In the genomic region with DNA sequence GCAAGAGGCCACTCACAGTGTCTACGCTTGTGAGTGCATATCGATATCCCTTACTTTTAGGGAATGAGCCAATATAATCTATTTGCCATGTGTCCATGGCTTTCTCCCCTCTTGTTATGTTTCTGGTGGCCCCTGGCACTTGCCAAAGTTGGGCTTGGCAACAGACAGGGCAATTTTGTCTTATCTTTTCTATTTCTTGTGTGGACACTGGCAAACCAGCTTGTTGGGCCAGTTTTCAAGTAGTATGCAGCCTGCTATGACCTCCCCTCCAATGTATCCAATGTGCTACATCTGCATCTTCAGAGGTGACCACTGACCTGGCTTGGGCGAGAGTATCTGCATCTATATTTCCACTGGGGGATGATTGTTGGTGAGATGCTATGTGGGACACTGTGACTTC, we compare ENCODE assay signal across 1 cellular context.
TF ChIP-seq lines count a peak whose summit lies in the region.

No MANE protein-coding gene starts in this region.

TF ChIP-seq in H1, 55 proteins besides CTCF, POLR2A, EP300 and RAD21:
- TF ChIP-seq CTBP2 (IDR thresholded peaks at IDR 0.05; ENCODE audit: borderline replicate concordance, insufficient read depth, insufficient read length, low read length) (no peak), ZNF274 (IDR thresholded peaks at IDR 0.05; ENCODE audit: borderline replicate concordance, extremely low read depth, low read length) (no peak), TAF1 (IDR thresholded peaks at IDR 0.05; ENCODE audit: low read depth, low read length) (no peak), JUND (IDR thresholded peaks at IDR 0.05; ENCODE audit: low read length) (no peak), GTF2F1 (IDR thresholded peaks at IDR 0.05; ENCODE audit: borderline replicate concordance, low read depth, low read length) (no peak), SRF (IDR thresholded peaks at IDR 0.05; ENCODE audit: low read depth, low read length) (no peak), TAF7 (optimal IDR thresholded peaks at IDR 0.05; ENCODE audit: borderline replicate concordance, low read depth, low read length) (no peak)
- TF ChIP-seq, protein P1, sequence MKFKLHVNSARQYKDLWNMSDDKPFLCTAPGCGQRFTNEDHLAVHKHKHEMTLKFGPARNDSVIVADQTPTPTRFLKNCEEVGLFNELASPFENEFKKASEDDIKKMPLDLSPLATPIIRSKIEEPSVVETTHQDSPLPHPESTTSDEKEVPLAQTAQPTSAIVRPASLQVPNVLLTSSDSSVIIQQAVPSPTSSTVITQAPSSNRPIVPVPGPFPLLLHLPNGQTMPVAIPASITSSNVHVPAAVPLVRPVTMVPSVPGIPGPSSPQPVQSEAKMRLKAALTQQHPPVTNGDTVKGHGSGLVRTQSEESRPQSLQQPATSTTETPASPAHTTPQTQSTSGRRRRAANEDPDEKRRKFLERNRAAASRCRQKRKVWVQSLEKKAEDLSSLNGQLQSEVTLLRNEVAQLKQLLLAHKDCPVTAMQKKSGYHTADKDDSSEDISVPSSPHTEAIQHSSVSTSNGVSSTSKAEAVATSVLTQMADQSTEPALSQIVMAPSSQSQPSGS (IDR thresholded peaks at IDR 0.05; ENCODE audit: low read length): no peak
